Comparison of ENCODE assay signal across 8 cellular contexts in genomic region chrX:133792198-133792953, GRCh38.
DNase-seq lines count a peak whose midpoint lies in the region; ATAC-seq and TF ChIP-seq lines count a peak whose summit lies in the region.

No MANE protein-coding gene starts in this region.

- no peaks in the 10 kb centered on the region for H3K9me1 ChIP-seq in IMR-90 (ENCODE audit: insufficient read depth, low read length)

- H3K9me3 Mint-ChIP-seq in activated T-helper 17 cell treated with anti-CD3 and anti-CD28 coated beads, Interleukin-2, amount 50 U/mL, for 72 hours, result no peaks in the 10 kb centered on the region

- CTCF ChIA-PET in IMR-90 (lab: Yijun Ruan, JAX), result interaction anchor here (0.6 to 1.7 kb wide), 21 partner anchors 9 to 502 kb away, joined by 3 to 15 read pairs (median 4); no protein-coding TSS in a partner anchor

- intact Hi-C loops in IMR-90 (cut with micrococcal nuclease), result loop anchor here (1.0 kb wide), 4 partner anchors 47 to 352 kb away; no protein-coding TSS in a partner anchor
- intact Hi-C loops in testis (cut with DNase I; ENCODE audit: low total_unique reads), result no loop called here

- H3K4me3 Mint-ChIP-seq in activated T-helper 17 cell treated with anti-CD3 and anti-CD28 coated beads, Interleukin-2, amount 50 U/mL, for 72 hours, result no peak overlapping the region

- H3K56ac ChIP-seq in IMR-90 (ENCODE audit: extremely low read depth, insufficient read depth, low read length), result no peak overlapping the region

- H3K4me2 ChIP-seq in IMR-90 (ENCODE audit: low read depth, low read length), result peak overlapping the region; percentile 67

- in situ Hi-C loops in IMR-90 (cut with MboI; ENCODE audit: low sequenced_read_pairs), result no loop called here

- peak; percentile 69 for TF ChIP-seq RAD21 in IMR-90 (IDR thresholded peaks at IDR 0.05; ENCODE audit: low read length)

- H2AK9ac ChIP-seq in IMR-90 (replicated peaks; ENCODE audit: low read depth, low read length, poor library complexity), result no peak overlapping the region

- H2BK5ac ChIP-seq in IMR-90 (ENCODE audit: low read depth, low read length, poor library complexity, severe bottlenecking), result no peak overlapping the region

- H3K36me3 Mint-ChIP-seq in activated T-helper 17 cell treated with anti-CD3 and anti-CD28 coated beads, Interleukin-2, amount 50 U/mL, for 72 hours (ENCODE audit: low read depth), result no peaks in the 10 kb centered on the region

- no peak overlapping the region for H3K9ac ChIP-seq in IMR-90 (ENCODE audit: low read depth, low read length)

- H4K20me1 ChIP-seq in IMR-90 (ENCODE audit: insufficient read depth, low read length), result no peaks in the 10 kb centered on the region

- H4K5ac ChIP-seq in IMR-90 (ENCODE audit: low read depth, low read length), result no peak overlapping the region

- no peak overlapping the region for H2AK5ac ChIP-seq in IMR-90 (ENCODE audit: low read depth, low read length)

- H3K4me1 ChIP-seq in IMR-90 (ENCODE audit: control insufficient read depth, insufficient read depth, low read length) (no peaks in the 10 kb centered on the region), Peyer's patch (no peaks in the 10 kb centered on the region), foreskin keratinocyte (no peaks in the 10 kb centered on the region), testis (no peaks in the 10 kb centered on the region)

- H3K4me1 Mint-ChIP-seq in activated T-helper 17 cell treated with anti-CD3 and anti-CD28 coated beads, Interleukin-2, amount 50 U/mL, for 72 hours, result no peaks in the 10 kb centered on the region

- H3K27ac Mint-ChIP-seq in activated T-helper 17 cell treated with anti-CD3 and anti-CD28 coated beads, Interleukin-2, amount 50 U/mL, for 72 hours, result no peak overlapping the region

- H3K4me3 ChIP-seq in IMR-90 (ENCODE audit: insufficient read depth, low read depth, low read length) (no peak overlapping the region), Peyer's patch (no peak overlapping the region), testis (no peak overlapping the region)

- no peak overlapping the region for H2BK20ac ChIP-seq in IMR-90 (ENCODE audit: low read depth, low read length)

- ATAC-seq in GM19463 (IDR thresholded peaks at IDR 0.05; ENCODE audit: unreplicated experiment) (peak; percentile 87), IMR-90 (ENCODE audit: low read depth) (peak; percentile 92), foreskin keratinocyte (peak; percentile 94)
- ATAC-seq in activated T-helper 17 cell treated with anti-CD3 and anti-CD28 coated beads, Interleukin-2, amount 50 U/mL, for 72 hours (replicated peaks), result peak; percentile 44

- H3K23ac ChIP-seq in IMR-90 (ENCODE audit: low read depth, low read length), result no peak overlapping the region

- peaks cover 8% of the 10 kb centered on the region for H3K27me3 Mint-ChIP-seq in activated T-helper 17 cell treated with anti-CD3 and anti-CD28 coated beads, Interleukin-2, amount 50 U/mL, for 72 hours

- no peak for TF ChIP-seq POLR2A in IMR-90 (IDR thresholded peaks at IDR 0.05; ENCODE audit: low read depth, low read length)
- TF ChIP-seq POLR2A in Peyer's patch (IDR thresholded peaks at IDR 0.05), result no peak
- no peak for TF ChIP-seq POLR2A in testis (IDR thresholded peaks at IDR 0.05)

- H2BK15ac ChIP-seq in IMR-90 (ENCODE audit: low read depth, low read length), result no peak overlapping the region

- H3K27ac ChIP-seq in IMR-90 (ENCODE audit: insufficient read depth, low read length) (no peak overlapping the region), Peyer's patch (no peak overlapping the region), foreskin keratinocyte (no peak overlapping the region), testis (no peak overlapping the region)

- H4K91ac ChIP-seq in IMR-90 (ENCODE audit: insufficient read depth, low read depth, low read length), result no peak overlapping the region

- TF ChIP-seq CTCF in IMR-90 (conservative IDR thresholded peaks at IDR 0.05; ENCODE audit: low read depth, low read length) (peak; percentile 100), Peyer's patch (IDR thresholded peaks at IDR 0.05) (peak; percentile 63 to 95 (median 82)), foreskin keratinocyte (conservative IDR thresholded peaks at IDR 0.05) (peak; percentile 81), testis (IDR thresholded peaks at IDR 0.05) (peak; percentile 78 to 86 (median 79))

- no peak overlapping the region for H2BK120ac ChIP-seq in IMR-90 (ENCODE audit: low read depth, low read length)

- WGBS in IMR-90 (ENCODE audit: extremely low coverage in 2 of 2, insufficient read length in 1 of 2), 2 experiments, result no CpG with 5 or more reads among the region's 7 CpGs
- 4 to 7% methylated on average over 3 to 7 of the region's 7 CpGs for WGBS in testis, 2 donors

- no peaks in the 10 kb centered on the region for H3K9me3 ChIP-seq in IMR-90 (ENCODE audit: control insufficient read depth, insufficient read depth, low read length)
- H3K9me3 ChIP-seq in Peyer's patch, result no peaks in the 10 kb centered on the region
- H3K9me3 ChIP-seq in testis, result no peaks in the 10 kb centered on the region

- H3K14ac ChIP-seq in IMR-90 (replicated peaks; ENCODE audit: low read depth, low read length), result no peak overlapping the region

- POLR2A ChIA-PET in IMR-90 (lab: Charles Lee; ENCODE audit: unreplicated experiment), result interaction anchor here (0.5 kb wide), 1 partner anchor 34 kb away, joined by 3 read pairs; no protein-coding TSS in a partner anchor

- dilution Hi-C loops in IMR-90 (cut with HindIII; ENCODE audit: low sequenced_read_pairs, unreplicated experiment), result no loop called here

- no peak overlapping the region for H4K8ac ChIP-seq in IMR-90 (ENCODE audit: low read depth in 2 of 2, low read length in 2 of 2)

- H3K18ac ChIP-seq in IMR-90 (ENCODE audit: low read depth, low read length), result no peak overlapping the region

- no peaks in the 10 kb centered on the region for H3K79me1 ChIP-seq in IMR-90 (ENCODE audit: low read depth in 1 of 2, low read length in 2 of 2)

- H3K27me3 ChIP-seq in IMR-90 (ENCODE audit: control insufficient read depth, insufficient read depth, low read length) (peaks cover 2% of the 10 kb centered on the region), Peyer's patch (no peaks in the 10 kb centered on the region), foreskin keratinocyte (no peaks in the 10 kb centered on the region), testis (no peaks in the 10 kb centered on the region)

- no peak overlapping the region for H3K4ac ChIP-seq in IMR-90 (ENCODE audit: low read depth, low read length)

- peak; percentile 33 for DNase-seq in CMK (ENCODE audit: low read depth)
- peak; percentile 66 for DNase-seq in IMR-90
- DNase-seq in Peyer's patch, result peak; percentile 33 to 74 (median 57)
- DNase-seq in foreskin keratinocyte, result peak; percentile 10 to 36
- peak in 53 of 56 donors; percentile 0 to 86 (median 49) for DNase-seq in nucleus accumbens (lab: John Stamatoyannopoulos, UW)
- peak; percentile 77 for DNase-seq in testis

- H3K36me3 ChIP-seq in IMR-90 (ENCODE audit: control insufficient read depth, insufficient read depth, low read length) (no peaks in the 10 kb centered on the region), Peyer's patch (no peaks in the 10 kb centered on the region), testis (ENCODE audit: low read depth, missing control alignments) (no peaks in the 10 kb centered on the region)

- no TSS peak for BruUV-seq in IMR-90 (replicated peaks; lab: Mats Ljungman, UMichigan)

- peak overlapping the region; percentile 64 for H2AFZ ChIP-seq in IMR-90 (replicated peaks; ENCODE audit: low read length, poor library complexity)

TF ChIP-seq in IMR-90, 13 proteins besides CTCF, POLR2A, EP300 and RAD21:
- peak; percentile 64 for TF ChIP-seq SMC3 (IDR thresholded peaks at IDR 0.05; ENCODE audit: low read depth, low read length)
- TF ChIP-seq RFX5 (IDR thresholded peaks at IDR 0.05; ENCODE audit: low read depth, low read length), result no peak
- no peak for TF ChIP-seq NFE2L2 (IDR thresholded peaks at IDR 0.05; ENCODE audit: low read depth, low read length)
- no peak for TF ChIP-seq CEBPB (IDR thresholded peaks at IDR 0.05; ENCODE audit: low read depth, low read length)

Comparison
In these comparisons a context has a peak if more than half of its experiments do, and no peak if none do; other contexts are left out.
1. DNase-seq: peak in every context shown above with its lines; median percentile 77 in testis; 66 in IMR-90; 57 in Peyer's patch; 49 in nucleus accumbens; 33 in CMK; 23 in foreskin keratinocyte.
2. ATAC-seq: peak in every context shown above with its lines; median percentile 94 in foreskin keratinocyte; 92 in IMR-90; 87 in GM19463; 44 in activated T-helper 17 cell treated with anti-CD3 and anti-CD28 coated beads, Interleukin-2, amount 50 U/mL, for 72 hours.